In the genomic region with DNA sequence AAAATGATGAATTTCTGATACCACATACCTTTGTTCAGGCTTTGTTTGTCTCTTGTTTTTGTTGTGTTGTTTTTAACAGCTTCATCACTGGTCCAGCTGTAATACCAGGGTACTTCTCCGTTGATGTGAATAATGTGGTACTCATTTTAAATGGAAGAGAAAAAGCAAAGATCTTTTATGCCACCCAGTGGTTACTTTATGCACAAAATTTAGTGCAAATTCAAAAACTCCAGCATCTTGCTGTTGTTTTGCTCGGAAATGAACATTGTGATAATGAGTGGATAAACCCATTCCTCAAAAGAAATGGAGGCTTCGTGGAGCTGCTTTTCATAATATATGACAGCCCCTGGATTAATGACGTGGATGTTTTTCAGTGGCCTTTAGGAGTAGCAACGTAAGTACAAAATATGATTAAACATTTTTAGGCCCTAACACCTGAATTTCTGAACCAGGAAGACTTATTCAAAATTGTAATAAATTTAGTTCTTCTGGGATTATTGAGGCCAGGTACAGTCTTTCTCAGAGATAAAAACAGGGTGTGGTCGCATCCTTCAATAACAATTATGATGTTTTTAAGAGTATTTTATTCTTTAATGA, we compare ENCODE assay signal across 1 cellular context.
A peak's percentile ranks its signal among the peaks of the same experiment; 100 is the strongest.
TF ChIP-seq lines count a peak whose summit lies in the region.

No MANE protein-coding gene starts in this region.

TF ChIP-seq in IMR-90, 13 proteins besides CTCF, POLR2A, EP300 and RAD21:
- TF ChIP-seq RFX5 (IDR thresholded peaks at IDR 0.05; ENCODE audit: low read depth, low read length) (no peak), SMC3 (IDR thresholded peaks at IDR 0.05; ENCODE audit: low read depth, low read length) (peak; percentile 62), MXI1 (IDR thresholded peaks at IDR 0.05; ENCODE audit: borderline replicate concordance, low read depth, low read length) (no peak), CHD1 (IDR thresholded peaks at IDR 0.05; ENCODE audit: low read depth, low read length) (no peak), BHLHE40 (IDR thresholded peaks at IDR 0.05; ENCODE audit: low read depth, low read length) (no peak), NFE2L2 (IDR thresholded peaks at IDR 0.05; ENCODE audit: low read depth, low read length) (no peak)
- TF ChIP-seq, protein P1, sequence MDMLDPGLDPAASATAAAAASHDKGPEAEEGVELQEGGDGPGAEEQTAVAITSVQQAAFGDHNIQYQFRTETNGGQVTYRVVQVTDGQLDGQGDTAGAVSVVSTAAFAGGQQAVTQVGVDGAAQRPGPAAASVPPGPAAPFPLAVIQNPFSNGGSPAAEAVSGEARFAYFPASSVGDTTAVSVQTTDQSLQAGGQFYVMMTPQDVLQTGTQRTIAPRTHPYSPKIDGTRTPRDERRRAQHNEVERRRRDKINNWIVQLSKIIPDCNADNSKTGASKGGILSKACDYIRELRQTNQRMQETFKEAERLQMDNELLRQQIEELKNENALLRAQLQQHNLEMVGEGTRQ (IDR thresholded peaks at IDR 0.05; ENCODE audit: low read depth, low read length), result no peak
